In the genomic region with DNA sequence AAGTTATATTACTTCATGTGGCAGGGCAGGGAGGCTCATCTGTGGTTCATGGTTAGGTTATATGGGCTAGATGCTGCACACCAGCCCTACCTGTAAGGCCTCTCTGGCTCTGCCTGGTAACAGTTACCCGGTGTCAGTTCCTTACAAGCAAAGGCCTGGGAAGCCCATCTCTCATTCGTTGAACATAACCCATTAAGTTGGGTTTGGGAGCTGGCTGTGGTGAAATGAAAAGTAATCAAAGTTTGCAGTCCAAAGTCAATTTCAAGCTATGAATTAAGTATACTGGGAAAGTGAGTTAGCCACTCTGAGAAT, we compare ENCODE assay signal across 21 cellular contexts.
"Had no signal": no experiment of that assay in that cellular context is flagged by ENCODE, and none has a peak within 500 bp of the region (broad histone marks: within the 10 kb centered on the region; RNA-seq: fewer than 3 reads in every experiment).

No MANE protein-coding gene starts in this region.

- H3K27me3 ChIP-seq: esophagus muscularis mucosa, foreskin keratinocyte, gastroesophageal sphincter, heart left ventricle, hepatocyte, left lung, right lobe of liver, vagina had no signal

- FAIRE-seq: colon, islet of Langerhans, small intestine had no signal

- H3K9me3 ChIP-seq: esophagus muscularis mucosa, gastroesophageal sphincter, heart left ventricle, left lung, right lobe of liver, thoracic aorta, vagina had no signal

- H3K4me1 ChIP-seq: foreskin keratinocyte, gastroesophageal sphincter, right lobe of liver, vagina had no signal

- H3K4me2 ChIP-seq: hepatocyte had no signal

- H3K36me3 ChIP-seq: esophagus muscularis mucosa, gastroesophageal sphincter, heart left ventricle, left lung, right lobe of liver, thoracic aorta, vagina had no signal

- H3K9ac ChIP-seq: parathyroid adenoma had no signal

- DNase-seq: dermis blood vessel endothelial cell; effector memory CD4-positive, alpha-beta T cell; foreskin keratinocyte; heart left ventricle; left cardiac atrium; left lung; natural killer cell; right lobe of liver; stimulated activated CD4-positive, alpha-beta T cell treated with anti-CD3 and anti-CD28 coated beads, Interleukin-15, amount 100 ng/mL, for 24 hours; stimulated activated CD4-positive, alpha-beta T cell treated with anti-CD3 and anti-CD28 coated beads, Interleukin-2, amount 100 ng/mL, for 48 hours; stimulated activated naive B cell treated with anti-CD40 and anti-IgM and Interleukin-4, amounts not matched to agents 10 μg/mL and 1 μg/mL and 100 μg/mL, for 72 hours; trophoblast cell had no signal

- H3K27ac ChIP-seq: esophagus muscularis mucosa, foreskin keratinocyte, gastroesophageal sphincter, heart left ventricle, hepatocyte, left lung, parathyroid adenoma, right lobe of liver, thoracic aorta, vagina had no signal

- ATAC-seq: foreskin keratinocyte; gastroesophageal sphincter; heart left ventricle; left cardiac atrium; natural killer cell; right lobe of liver; stimulated activated naive B cell treated with anti-CD40 and anti-IgM and Interleukin-4, amounts not matched to agents 10 μg/mL and 1 μg/mL and 100 μg/mL, for 72 hours had no signal

- H3K4me3 ChIP-seq: esophagus muscularis mucosa, gastroesophageal sphincter, heart left ventricle, hepatocyte, left lung, right lobe of liver, thoracic aorta, vagina had no signal
